1 cellular context compared by ENCODE assay signal in the genomic region with DNA sequence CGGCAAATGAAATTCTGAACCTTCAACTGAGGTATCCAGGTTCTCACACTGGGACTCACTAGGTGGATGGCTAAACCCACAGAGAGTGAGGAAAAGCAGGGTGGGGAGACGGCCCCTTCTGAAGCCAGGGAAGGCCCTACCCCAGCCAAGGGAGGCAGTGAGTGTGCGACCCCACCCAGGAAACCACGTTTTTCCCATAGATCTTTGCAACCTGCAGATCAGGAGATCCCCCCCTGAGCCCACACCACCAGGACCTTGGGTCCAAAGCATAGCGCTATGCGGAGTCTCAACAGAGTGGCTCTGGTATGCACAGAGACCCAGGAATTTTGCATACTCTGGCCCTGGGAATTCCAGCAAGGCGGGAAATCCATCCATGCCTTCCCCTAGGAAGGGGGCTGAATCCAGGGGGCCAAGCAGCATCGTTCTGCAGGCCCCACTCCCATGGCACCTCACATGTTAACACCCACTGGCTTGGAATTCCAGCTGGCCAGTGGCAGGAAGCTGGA.
A peak's percentile ranks its signal among the peaks of the same experiment; 100 is the strongest.
TF ChIP-seq lines count a peak whose summit lies in the region.

No MANE protein-coding gene starts in this region.

TF ChIP-seq in HepG2, 621 proteins besides CTCF, POLR2A, EP300 and RAD21 (continued from another document and continues in another):
- TF ChIP-seq, protein P1, sequence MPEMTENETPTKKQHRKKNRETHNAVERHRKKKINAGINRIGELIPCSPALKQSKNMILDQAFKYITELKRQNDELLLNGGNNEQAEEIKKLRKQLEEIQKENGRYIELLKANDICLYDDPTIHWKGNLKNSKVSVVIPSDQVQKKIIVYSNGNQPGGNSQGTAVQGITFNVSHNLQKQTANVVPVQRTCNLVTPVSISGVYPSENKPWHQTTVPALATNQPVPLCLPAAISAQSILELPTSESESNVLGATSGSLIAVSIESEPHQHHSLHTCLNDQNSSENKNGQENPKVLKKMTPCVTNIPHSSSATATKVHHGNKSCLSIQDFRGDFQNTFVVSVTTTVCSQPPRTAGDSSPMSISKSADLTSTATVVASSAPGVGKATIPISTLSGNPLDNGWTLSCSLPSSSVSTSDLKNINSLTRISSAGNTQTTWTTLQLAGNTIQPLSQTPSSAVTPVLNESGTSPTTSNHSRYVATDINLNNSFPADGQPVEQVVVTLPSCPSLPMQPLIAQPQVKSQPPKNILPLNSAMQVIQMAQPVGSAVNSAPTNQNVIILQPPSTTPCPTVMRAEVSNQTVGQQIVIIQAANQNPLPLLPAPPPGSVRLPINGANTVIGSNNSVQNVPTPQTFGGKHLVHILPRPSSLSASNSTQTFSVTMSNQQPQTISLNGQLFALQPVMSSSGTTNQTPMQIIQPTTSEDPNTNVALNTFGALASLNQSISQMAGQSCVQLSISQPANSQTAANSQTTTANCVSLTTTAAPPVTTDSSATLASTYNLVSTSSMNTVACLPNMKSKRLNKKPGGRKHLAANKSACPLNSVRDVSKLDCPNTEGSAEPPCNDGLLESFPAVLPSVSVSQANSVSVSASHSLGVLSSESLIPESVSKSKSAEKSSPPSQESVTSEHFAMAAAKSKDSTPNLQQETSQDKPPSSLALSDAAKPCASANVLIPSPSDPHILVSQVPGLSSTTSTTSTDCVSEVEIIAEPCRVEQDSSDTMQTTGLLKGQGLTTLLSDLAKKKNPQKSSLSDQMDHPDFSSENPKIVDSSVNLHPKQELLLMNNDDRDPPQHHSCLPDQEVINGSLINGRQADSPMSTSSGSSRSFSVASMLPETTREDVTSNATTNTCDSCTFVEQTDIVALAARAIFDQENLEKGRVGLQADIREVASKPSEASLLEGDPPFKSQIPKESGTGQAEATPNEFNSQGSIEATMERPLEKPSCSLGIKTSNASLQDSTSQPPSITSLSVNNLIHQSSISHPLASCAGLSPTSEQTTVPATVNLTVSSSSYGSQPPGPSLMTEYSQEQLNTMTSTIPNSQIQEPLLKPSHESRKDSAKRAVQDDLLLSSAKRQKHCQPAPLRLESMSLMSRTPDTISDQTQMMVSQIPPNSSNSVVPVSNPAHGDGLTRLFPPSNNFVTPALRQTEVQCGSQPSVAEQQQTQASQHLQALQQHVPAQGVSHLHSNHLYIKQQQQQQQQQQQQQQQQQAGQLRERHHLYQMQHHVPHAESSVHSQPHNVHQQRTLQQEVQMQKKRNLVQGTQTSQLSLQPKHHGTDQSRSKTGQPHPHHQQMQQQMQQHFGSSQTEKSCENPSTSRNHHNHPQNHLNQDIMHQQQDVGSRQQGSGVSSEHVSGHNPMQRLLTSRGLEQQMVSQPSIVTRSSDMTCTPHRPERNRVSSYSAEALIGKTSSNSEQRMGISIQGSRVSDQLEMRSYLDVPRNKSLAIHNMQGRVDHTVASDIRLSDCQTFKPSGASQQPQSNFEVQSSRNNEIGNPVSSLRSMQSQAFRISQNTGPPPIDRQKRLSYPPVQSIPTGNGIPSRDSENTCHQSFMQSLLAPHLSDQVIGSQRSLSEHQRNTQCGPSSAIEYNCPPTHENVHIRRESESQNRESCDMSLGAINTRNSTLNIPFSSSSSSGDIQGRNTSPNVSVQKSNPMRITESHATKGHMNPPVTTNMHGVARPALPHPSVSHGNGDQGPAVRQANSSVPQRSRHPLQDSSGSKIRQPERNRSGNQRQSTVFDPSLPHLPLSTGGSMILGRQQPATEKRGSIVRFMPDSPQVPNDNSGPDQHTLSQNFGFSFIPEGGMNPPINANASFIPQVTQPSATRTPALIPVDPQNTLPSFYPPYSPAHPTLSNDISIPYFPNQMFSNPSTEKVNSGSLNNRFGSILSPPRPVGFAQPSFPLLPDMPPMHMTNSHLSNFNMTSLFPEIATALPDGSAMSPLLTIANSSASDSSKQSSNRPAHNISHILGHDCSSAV (CRISPR knock-in tag; IDR thresholded peaks at IDR 0.05; ENCODE audit: borderline replicate concordance): no peak
- TF ChIP-seq ZNF766 (CRISPR knock-in tag; IDR thresholded peaks at IDR 0.05; ENCODE audit: borderline replicate concordance) (0 out of 2 replicates have a peak, but pooled peaks have one; percentile 32), FOXK1 (CRISPR knock-in tag; IDR thresholded peaks at IDR 0.05; ENCODE audit: borderline replicate concordance, low read depth) (no peak), BRD4 (CRISPR knock-in tag; IDR thresholded peaks at IDR 0.05) (no peak), ZNF296 (CRISPR knock-in tag; conservative IDR thresholded peaks at IDR 0.05) (no peak), ZSCAN25 (CRISPR knock-in tag; IDR thresholded peaks at IDR 0.05) (no peak), HMGA1 (CRISPR knock-in tag; conservative IDR thresholded peaks at IDR 0.05) (no peak), MTF2 (CRISPR knock-in tag; IDR thresholded peaks at IDR 0.05; ENCODE audit: borderline replicate concordance) (no peak), ZNF282 (IDR thresholded peaks at IDR 0.05; ENCODE audit: partially characterized antibody) (no peak), ZFX (CRISPR knock-in tag; IDR thresholded peaks at IDR 0.05; ENCODE audit: low read depth) (0 out of 2 replicates have a peak, but pooled peaks have one; percentile 24), HMG20A (CRISPR knock-in tag; IDR thresholded peaks at IDR 0.05; ENCODE audit: borderline replicate concordance) (no peak), ZFP37 (CRISPR knock-in tag; IDR thresholded peaks at IDR 0.05; ENCODE audit: borderline replicate concordance) (no peak), ZNF816 (CRISPR knock-in tag; IDR thresholded peaks at IDR 0.05; ENCODE audit: borderline replicate concordance) (no peak), ZNF674 (CRISPR knock-in tag; IDR thresholded peaks at IDR 0.05; ENCODE audit: low read depth) (no peak), ZFP41 (CRISPR knock-in tag; IDR thresholded peaks at IDR 0.05; ENCODE audit: borderline replicate concordance) (no peak), KDM6A (CRISPR knock-in tag; IDR thresholded peaks at IDR 0.05; ENCODE audit: low read depth) (no peak), RFXANK (CRISPR knock-in tag; IDR thresholded peaks at IDR 0.05) (no peak), GPN1 (CRISPR knock-in tag; IDR thresholded peaks at IDR 0.05; ENCODE audit: borderline replicate concordance) (no peak), PAF1 (CRISPR knock-in tag; IDR thresholded peaks at IDR 0.05) (no peak), ZNF577 (CRISPR knock-in tag; IDR thresholded peaks at IDR 0.05; ENCODE audit: borderline replicate concordance, low read depth) (no peak), HDAC1 (CRISPR knock-in tag; IDR thresholded peaks at IDR 0.05) (no peak), NCOR1 (IDR thresholded peaks at IDR 0.05; ENCODE audit: borderline replicate concordance, low read length) (no peak), ZNF251 (CRISPR knock-in tag; IDR thresholded peaks at IDR 0.05) (no peak), ZFP82 (CRISPR knock-in tag; IDR thresholded peaks at IDR 0.05; ENCODE audit: borderline replicate concordance) (no peak), TBX3 (IDR thresholded peaks at IDR 0.05; ENCODE audit: borderline replicate concordance) (no peak)
- TF ChIP-seq, protein P2, sequence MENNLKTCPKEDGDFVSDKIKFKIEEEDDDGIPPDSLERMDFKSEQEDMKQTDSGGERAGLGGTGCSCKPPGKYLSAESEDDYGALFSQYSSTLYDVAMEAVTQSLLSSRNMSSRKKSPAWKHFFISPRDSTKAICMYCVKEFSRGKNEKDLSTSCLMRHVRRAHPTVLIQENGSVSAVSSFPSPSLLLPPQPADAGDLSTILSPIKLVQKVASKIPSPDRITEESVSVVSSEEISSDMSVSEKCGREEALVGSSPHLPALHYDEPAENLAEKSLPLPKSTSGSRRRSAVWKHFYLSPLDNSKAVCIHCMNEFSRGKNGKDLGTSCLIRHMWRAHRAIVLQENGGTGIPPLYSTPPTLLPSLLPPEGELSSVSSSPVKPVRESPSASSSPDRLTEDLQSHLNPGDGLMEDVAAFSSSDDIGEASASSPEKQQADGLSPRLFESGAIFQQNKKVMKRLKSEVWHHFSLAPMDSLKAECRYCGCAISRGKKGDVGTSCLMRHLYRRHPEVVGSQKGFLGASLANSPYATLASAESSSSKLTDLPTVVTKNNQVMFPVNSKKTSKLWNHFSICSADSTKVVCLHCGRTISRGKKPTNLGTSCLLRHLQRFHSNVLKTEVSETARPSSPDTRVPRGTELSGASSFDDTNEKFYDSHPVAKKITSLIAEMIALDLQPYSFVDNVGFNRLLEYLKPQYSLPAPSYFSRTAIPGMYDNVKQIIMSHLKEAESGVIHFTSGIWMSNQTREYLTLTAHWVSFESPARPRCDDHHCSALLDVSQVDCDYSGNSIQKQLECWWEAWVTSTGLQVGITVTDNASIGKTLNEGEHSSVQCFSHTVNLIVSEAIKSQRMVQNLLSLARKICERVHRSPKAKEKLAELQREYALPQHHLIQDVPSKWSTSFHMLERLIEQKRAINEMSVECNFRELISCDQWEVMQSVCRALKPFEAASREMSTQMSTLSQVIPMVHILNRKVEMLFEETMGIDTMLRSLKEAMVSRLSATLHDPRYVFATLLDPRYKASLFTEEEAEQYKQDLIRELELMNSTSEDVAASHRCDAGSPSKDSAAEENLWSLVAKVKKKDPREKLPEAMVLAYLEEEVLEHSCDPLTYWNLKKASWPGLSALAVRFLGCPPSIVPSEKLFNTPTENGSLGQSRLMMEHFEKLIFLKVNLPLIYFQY (CRISPR knock-in tag; IDR thresholded peaks at IDR 0.05; ENCODE audit: borderline replicate concordance): no peak
- TF ChIP-seq, protein P3, sequence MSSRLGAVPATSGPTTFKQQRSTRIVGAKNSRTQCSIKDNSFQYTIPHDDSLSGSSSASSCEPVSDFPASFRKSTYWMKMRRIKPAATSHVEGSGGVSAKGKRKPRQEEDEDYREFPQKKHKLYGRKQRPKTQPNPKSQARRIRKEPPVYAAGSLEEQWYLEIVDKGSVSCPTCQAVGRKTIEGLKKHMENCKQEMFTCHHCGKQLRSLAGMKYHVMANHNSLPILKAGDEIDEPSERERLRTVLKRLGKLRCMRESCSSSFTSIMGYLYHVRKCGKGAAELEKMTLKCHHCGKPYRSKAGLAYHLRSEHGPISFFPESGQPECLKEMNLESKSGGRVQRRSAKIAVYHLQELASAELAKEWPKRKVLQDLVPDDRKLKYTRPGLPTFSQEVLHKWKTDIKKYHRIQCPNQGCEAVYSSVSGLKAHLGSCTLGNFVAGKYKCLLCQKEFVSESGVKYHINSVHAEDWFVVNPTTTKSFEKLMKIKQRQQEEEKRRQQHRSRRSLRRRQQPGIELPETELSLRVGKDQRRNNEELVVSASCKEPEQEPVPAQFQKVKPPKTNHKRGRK (CRISPR knock-in tag; IDR thresholded peaks at IDR 0.05): no peak
- TF ChIP-seq, protein P4, sequence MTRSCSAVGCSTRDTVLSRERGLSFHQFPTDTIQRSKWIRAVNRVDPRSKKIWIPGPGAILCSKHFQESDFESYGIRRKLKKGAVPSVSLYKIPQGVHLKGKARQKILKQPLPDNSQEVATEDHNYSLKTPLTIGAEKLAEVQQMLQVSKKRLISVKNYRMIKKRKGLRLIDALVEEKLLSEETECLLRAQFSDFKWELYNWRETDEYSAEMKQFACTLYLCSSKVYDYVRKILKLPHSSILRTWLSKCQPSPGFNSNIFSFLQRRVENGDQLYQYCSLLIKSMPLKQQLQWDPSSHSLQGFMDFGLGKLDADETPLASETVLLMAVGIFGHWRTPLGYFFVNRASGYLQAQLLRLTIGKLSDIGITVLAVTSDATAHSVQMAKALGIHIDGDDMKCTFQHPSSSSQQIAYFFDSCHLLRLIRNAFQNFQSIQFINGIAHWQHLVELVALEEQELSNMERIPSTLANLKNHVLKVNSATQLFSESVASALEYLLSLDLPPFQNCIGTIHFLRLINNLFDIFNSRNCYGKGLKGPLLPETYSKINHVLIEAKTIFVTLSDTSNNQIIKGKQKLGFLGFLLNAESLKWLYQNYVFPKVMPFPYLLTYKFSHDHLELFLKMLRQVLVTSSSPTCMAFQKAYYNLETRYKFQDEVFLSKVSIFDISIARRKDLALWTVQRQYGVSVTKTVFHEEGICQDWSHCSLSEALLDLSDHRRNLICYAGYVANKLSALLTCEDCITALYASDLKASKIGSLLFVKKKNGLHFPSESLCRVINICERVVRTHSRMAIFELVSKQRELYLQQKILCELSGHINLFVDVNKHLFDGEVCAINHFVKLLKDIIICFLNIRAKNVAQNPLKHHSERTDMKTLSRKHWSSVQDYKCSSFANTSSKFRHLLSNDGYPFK (CRISPR knock-in tag; IDR thresholded peaks at IDR 0.05; ENCODE audit: borderline replicate concordance): no peak
- TF ChIP-seq, protein P5, sequence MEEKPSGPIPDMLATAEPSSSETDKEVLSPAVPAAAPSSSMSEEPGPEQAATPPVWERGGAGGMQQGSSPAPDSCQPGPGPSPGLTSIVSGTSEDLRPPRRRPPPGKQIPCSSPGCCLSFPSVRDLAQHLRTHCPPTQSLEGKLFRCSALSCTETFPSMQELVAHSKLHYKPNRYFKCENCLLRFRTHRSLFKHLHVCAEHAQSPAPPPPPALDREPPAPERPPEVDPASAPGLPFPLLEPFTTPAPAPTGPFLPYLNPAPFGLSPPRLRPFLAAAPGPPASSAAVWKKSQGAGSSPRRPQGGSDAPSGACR (CRISPR knock-in tag; IDR thresholded peaks at IDR 0.05): no peak
- TF ChIP-seq, protein P6, sequence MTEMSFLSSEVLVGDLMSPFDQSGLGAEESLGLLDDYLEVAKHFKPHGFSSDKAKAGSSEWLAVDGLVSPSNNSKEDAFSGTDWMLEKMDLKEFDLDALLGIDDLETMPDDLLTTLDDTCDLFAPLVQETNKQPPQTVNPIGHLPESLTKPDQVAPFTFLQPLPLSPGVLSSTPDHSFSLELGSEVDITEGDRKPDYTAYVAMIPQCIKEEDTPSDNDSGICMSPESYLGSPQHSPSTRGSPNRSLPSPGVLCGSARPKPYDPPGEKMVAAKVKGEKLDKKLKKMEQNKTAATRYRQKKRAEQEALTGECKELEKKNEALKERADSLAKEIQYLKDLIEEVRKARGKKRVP (CRISPR knock-in tag; IDR thresholded peaks at IDR 0.05): no peak
- TF ChIP-seq, protein P7, sequence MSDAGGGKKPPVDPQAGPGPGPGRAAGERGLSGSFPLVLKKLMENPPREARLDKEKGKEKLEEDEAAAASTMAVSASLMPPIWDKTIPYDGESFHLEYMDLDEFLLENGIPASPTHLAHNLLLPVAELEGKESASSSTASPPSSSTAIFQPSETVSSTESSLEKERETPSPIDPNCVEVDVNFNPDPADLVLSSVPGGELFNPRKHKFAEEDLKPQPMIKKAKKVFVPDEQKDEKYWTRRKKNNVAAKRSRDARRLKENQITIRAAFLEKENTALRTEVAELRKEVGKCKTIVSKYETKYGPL (CRISPR knock-in tag; IDR thresholded peaks at IDR 0.05): no peak
- TF ChIP-seq, protein P8, sequence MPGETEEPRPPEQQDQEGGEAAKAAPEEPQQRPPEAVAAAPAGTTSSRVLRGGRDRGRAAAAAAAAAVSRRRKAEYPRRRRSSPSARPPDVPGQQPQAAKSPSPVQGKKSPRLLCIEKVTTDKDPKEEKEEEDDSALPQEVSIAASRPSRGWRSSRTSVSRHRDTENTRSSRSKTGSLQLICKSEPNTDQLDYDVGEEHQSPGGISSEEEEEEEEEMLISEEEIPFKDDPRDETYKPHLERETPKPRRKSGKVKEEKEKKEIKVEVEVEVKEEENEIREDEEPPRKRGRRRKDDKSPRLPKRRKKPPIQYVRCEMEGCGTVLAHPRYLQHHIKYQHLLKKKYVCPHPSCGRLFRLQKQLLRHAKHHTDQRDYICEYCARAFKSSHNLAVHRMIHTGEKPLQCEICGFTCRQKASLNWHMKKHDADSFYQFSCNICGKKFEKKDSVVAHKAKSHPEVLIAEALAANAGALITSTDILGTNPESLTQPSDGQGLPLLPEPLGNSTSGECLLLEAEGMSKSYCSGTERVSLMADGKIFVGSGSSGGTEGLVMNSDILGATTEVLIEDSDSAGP (CRISPR knock-in tag; IDR thresholded peaks at IDR 0.05; ENCODE audit: borderline replicate concordance): peak; percentile 28; the same call in 1 of the 2 replicates
